30 cellular contexts compared by ENCODE assay signal in the genomic region with DNA sequence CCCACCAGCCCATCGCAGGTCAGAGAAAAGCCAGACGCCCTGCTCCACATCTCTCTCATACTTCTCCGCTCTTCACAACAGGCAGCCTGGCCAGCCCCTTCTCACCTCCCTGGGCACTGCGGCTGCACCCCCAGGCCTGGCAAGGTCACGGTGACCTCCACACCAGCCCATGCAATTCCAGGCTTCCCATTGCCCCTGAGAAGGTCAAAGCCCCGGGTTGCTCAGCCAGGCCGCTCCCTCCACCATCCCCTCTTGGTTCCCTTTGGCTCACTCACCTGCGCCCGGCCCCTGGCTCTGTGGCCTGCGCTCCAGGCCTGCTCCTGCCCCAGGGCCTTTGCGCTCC. TPM values are rescaled to one million over a fixed set of nuclear protein-coding genes. Genes with fewer than 3 reads are reported as not detected.
"Had no signal": no experiment of that assay in that cellular context is flagged by ENCODE, and none has a peak within 500 bp of the region (broad histone marks: within the 10 kb centered on the region; RNA-seq: fewer than 3 reads in every experiment).

No MANE protein-coding gene starts in this region.

- H3K4me3 Mint-ChIP-seq: memory B cell; naive B cell; natural killer cell treated with Interleukin-12 subunit alpha and Interleukin-12 subunit beta and Interleukin-15 and Interleukin-18, amount 100 ng/mL, for 72 hours; neural crest cell; stimulated activated naive B cell treated with anti-CD40 and anti-IgM and Interleukin-4, amounts not matched to agents 10 μg/mL and 1 μg/mL and 100 μg/mL, for 72 hours; stimulated activated naive CD8-positive, alpha-beta T cell treated with anti-CD3 and anti-CD28 coated beads, Interleukin-15, Interleukin-2, amounts not matched to agents 100 ng/mL and 50 ng/mL, for 24 hours had no signal

- H3K4me3 ChIP-seq: colonic mucosa, esophagus squamous epithelium, heart right ventricle, lung, prostate gland, skin epidermis, thoracic aorta, transverse colon, upper lobe of right lung, uterus had no signal

- H3K4me1 Mint-ChIP-seq: naive B cell had no signal

- H3K36me3 ChIP-seq: colonic mucosa, esophagus squamous epithelium, heart right ventricle, prostate gland, spleen, thoracic aorta, transverse colon, upper lobe of right lung, uterus had no signal

- H3K9me3 Mint-ChIP-seq: memory B cell; natural killer cell treated with Interleukin-12 subunit alpha and Interleukin-12 subunit beta and Interleukin-15 and Interleukin-18, amount 100 ng/mL, for 72 hours; neural crest cell; stimulated activated naive B cell treated with anti-CD40 and anti-IgM and Interleukin-4, amounts not matched to agents 10 μg/mL and 1 μg/mL and 100 μg/mL, for 72 hours; stimulated activated naive CD8-positive, alpha-beta T cell treated with anti-CD3 and anti-CD28 coated beads, Interleukin-15, Interleukin-2, amounts not matched to agents 100 ng/mL and 50 ng/mL, for 24 hours had no signal

- H3K9me3 ChIP-seq: colonic mucosa, esophagus squamous epithelium, heart right ventricle, prostate gland, spleen, thoracic aorta, transverse colon, upper lobe of right lung, uterus had no signal

- H3K27ac Mint-ChIP-seq: memory B cell; natural killer cell treated with Interleukin-12 subunit alpha and Interleukin-12 subunit beta and Interleukin-15 and Interleukin-18, amount 100 ng/mL, for 72 hours; stimulated activated naive B cell treated with anti-CD40 and anti-IgM and Interleukin-4, amounts not matched to agents 10 μg/mL and 1 μg/mL and 100 μg/mL, for 72 hours; stimulated activated naive CD8-positive, alpha-beta T cell treated with anti-CD3 and anti-CD28 coated beads, Interleukin-15, Interleukin-2, amounts not matched to agents 100 ng/mL and 50 ng/mL, for 24 hours had no signal

- H3K27ac ChIP-seq: colonic mucosa, esophagus squamous epithelium, heart right ventricle, parathyroid adenoma, prostate gland, skin epidermis, thoracic aorta, upper lobe of right lung, uterus had no signal

- H2AFZ ChIP-seq: parathyroid adenoma had no signal

- H3K27me3 ChIP-seq: colonic mucosa had no signal

- H3K79me2 ChIP-seq: parathyroid adenoma had no signal

- H3K4me1 ChIP-seq: colonic mucosa, heart right ventricle, prostate gland, upper lobe of right lung, uterus had no signal

- ATAC-seq: heart right ventricle; left ventricle myocardium superior; natural killer cell treated with Interleukin-12 subunit alpha and Interleukin-12 subunit beta and Interleukin-15 and Interleukin-18, amount 100 ng/mL, for 72 hours; right cardiac atrium; stimulated activated naive B cell treated with anti-CD40 and anti-IgM and Interleukin-4, amounts not matched to agents 10 μg/mL and 1 μg/mL and 100 μg/mL, for 72 hours had no signal

- DNase-seq: colonic mucosa; dermis blood vessel endothelial cell; effector memory CD4-positive, alpha-beta T cell; esophagus squamous epithelium; foreskin melanocyte; glutamatergic neuron; hippocampal formation; kidney glomerular epithelial cell; naive B cell; spleen; stimulated activated CD4-positive, alpha-beta T cell treated with anti-CD3 and anti-CD28 coated beads, Interleukin-15, amount 100 ng/mL, for 24 hours; stimulated activated CD4-positive, alpha-beta T cell treated with anti-CD3 and anti-CD28 coated beads, Interleukin-2, amount 100 ng/mL, for 48 hours; stimulated activated naive B cell treated with anti-CD40 and anti-IgM and Interleukin-4, amounts not matched to agents 10 μg/mL and 1 μg/mL and 100 μg/mL, for 72 hours; transverse colon; upper lobe of right lung; uterus had no signal

- H3K36me3 Mint-ChIP-seq: memory B cell; naive B cell; natural killer cell treated with Interleukin-12 subunit alpha and Interleukin-12 subunit beta and Interleukin-15 and Interleukin-18, amount 100 ng/mL, for 72 hours; stimulated activated naive B cell treated with anti-CD40 and anti-IgM and Interleukin-4, amounts not matched to agents 10 μg/mL and 1 μg/mL and 100 μg/mL, for 72 hours had no signal

- H3K9ac ChIP-seq: parathyroid adenoma had no signal

RNA-seq across cellular contexts. Expression of gene GALNT9, which starts 55.4 kb away (rescaled TPM):
- total RNA-seq: chondrocyte; epithelial cell of proximal tubule; esophagus squamous epithelium; natural killer cell treated with Interleukin-12 subunit alpha and Interleukin-12 subunit beta and Interleukin-15 and Interleukin-18, amount 100 ng/mL, for 72 hours had no signal
